10 cellular contexts compared by ENCODE assay signal in the genomic region with DNA sequence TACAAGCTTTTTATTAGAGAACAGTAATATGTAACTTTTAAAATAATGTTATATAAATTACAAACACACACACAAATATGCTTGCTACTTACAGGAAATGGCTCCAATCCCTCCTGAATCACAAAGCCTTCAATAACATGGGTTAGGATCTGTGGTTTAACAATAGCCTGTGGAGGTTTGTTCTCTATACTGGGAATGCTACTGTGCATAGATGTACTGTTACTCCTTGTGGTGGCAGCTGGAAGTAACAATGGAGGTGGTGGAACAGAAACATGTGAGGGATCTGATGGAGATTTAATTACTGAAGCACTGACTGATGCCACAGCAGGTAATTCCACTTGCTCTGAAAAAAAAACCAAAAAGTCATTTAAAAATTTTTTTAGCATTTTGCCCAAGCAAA.
DNase-seq lines count a peak whose midpoint lies in the region; ATAC-seq and TF ChIP-seq lines count a peak whose summit lies in the region.
"Had no signal": no experiment of that assay in that cellular context is flagged by ENCODE, and none has a peak within 500 bp of the region (broad histone marks: within the 10 kb centered on the region; RNA-seq: fewer than 3 reads in every experiment).

No MANE protein-coding gene starts in this region.

- no peaks in the 10 kb centered on the region for H3K79me2 ChIP-seq in Loucy (ENCODE audit: insufficient read depth, low read length)
- no peaks in the 10 kb centered on the region for H3K79me2 ChIP-seq in neural progenitor cell (ENCODE audit: low read depth)

- H3K4me1 ChIP-seq in Loucy (ENCODE audit: insufficient read depth, low read length, poor library complexity, severe bottlenecking) (no peaks in the 10 kb centered on the region), neural progenitor cell (no peaks in the 10 kb centered on the region)

- no peak overlapping the region for H3K4me2 ChIP-seq in Loucy (ENCODE audit: low read depth, low read length, poor library complexity, severe bottlenecking)
- no peak overlapping the region for H3K4me2 ChIP-seq in neural progenitor cell

- H3K36me3 Mint-ChIP-seq in chondrocyte (ENCODE audit: low read depth) (peaks cover 30% of the 10 kb centered on the region), neural progenitor cell (peaks cover 24% of the 10 kb centered on the region)

- H3K27ac Mint-ChIP-seq in chondrocyte (ENCODE audit: unreplicated experiment): no peak overlapping the region
- H3K27ac Mint-ChIP-seq in neural progenitor cell: no peak overlapping the region
- H3K27ac Mint-ChIP-seq: activated naive CD4-positive, alpha-beta T cell treated with anti-CD3 and anti-CD28 coated beads for 36 hours had no signal

- ATAC-seq in HG02973 (IDR thresholded peaks at IDR 0.05; ENCODE audit: unreplicated experiment) (no peak), GM19324 (IDR thresholded peaks at IDR 0.05; ENCODE audit: low FRiP score, unreplicated experiment) (no peak)

- H3K27me3 ChIP-seq in Loucy (ENCODE audit: insufficient read depth, low read length, poor library complexity, severe bottlenecking) (no peaks in the 10 kb centered on the region), neural progenitor cell (no peaks in the 10 kb centered on the region)

- DNase-seq in NCI-H82 (lab: John Stamatoyannopoulos, UW) (peak; percentile 53), NCI-H82 treated with DMSO at 0.1 percent for 48 hours (lab: John Stamatoyannopoulos, UW; ENCODE audit: unreplicated experiment) (no peak), chondrocyte (ENCODE audit: low spot score) (no peak), neural progenitor cell (ENCODE audit: low spot score) (peak; percentile 8), NCI-H2227 (lab: John Stamatoyannopoulos, UW; ENCODE audit: unreplicated experiment) (no peak)
- DNase-seq: activated naive CD4-positive, alpha-beta T cell treated with anti-CD3 and anti-CD28 coated beads for 36 hours; WERI-Rb-1 had no signal

- H3K4me3 Mint-ChIP-seq in chondrocyte (ENCODE audit: unreplicated experiment): no peak overlapping the region
- no peak overlapping the region for H3K4me3 Mint-ChIP-seq in neural progenitor cell
- H3K4me3 Mint-ChIP-seq: activated naive CD4-positive, alpha-beta T cell treated with anti-CD3 and anti-CD28 coated beads for 36 hours had no signal

- H3K9ac ChIP-seq in Loucy (ENCODE audit: low read depth, low read length, poor library complexity, severe bottlenecking) (no peak overlapping the region), neural progenitor cell (no peak overlapping the region)

- H3K9me3 Mint-ChIP-seq in chondrocyte (ENCODE audit: low read depth): no peaks in the 10 kb centered on the region
- no peaks in the 10 kb centered on the region for H3K9me3 Mint-ChIP-seq in neural progenitor cell
- H3K9me3 Mint-ChIP-seq: activated naive CD4-positive, alpha-beta T cell treated with anti-CD3 and anti-CD28 coated beads for 36 hours had no signal

- no peak overlapping the region for H3K4me3 ChIP-seq in Loucy (ENCODE audit: low read length, poor library complexity, severe bottlenecking)
- H3K4me3 ChIP-seq in neural progenitor cell: no peak overlapping the region

- H3F3A ChIP-seq in Loucy (ENCODE audit: low read depth): no peaks in the 10 kb centered on the region
- H3F3A ChIP-seq in neural progenitor cell (ENCODE audit: low read depth): no peaks in the 10 kb centered on the region

- no peaks in the 10 kb centered on the region for H3K9me2 ChIP-seq in Loucy (replicated peaks; ENCODE audit: low read depth, low read length)

- H3K9me3 ChIP-seq in Loucy (ENCODE audit: insufficient read depth, low read depth, low read length) (no peaks in the 10 kb centered on the region), neural progenitor cell (ENCODE audit: low read depth) (no peaks in the 10 kb centered on the region)

- H3K36me3 ChIP-seq in Loucy (ENCODE audit: insufficient read depth, low read length) (peaks cover 90% of the 10 kb centered on the region), neural progenitor cell (peaks cover 3% of the 10 kb centered on the region)

- peaks cover 4% of the 10 kb centered on the region for H4K20me1 ChIP-seq in Loucy (ENCODE audit: insufficient read depth, low read length, poor library complexity, severe bottlenecking)
- no peaks in the 10 kb centered on the region for H4K20me1 ChIP-seq in neural progenitor cell (ENCODE audit: low read depth)

- H3K27me3 Mint-ChIP-seq in chondrocyte (ENCODE audit: low read depth): no peaks in the 10 kb centered on the region
- no peaks in the 10 kb centered on the region for H3K27me3 Mint-ChIP-seq in neural progenitor cell (ENCODE audit: insufficient read depth, low read depth)

- no peak overlapping the region for H3K27ac ChIP-seq in neural progenitor cell
- H3K27ac ChIP-seq: WERI-Rb-1 had no signal

- TF ChIP-seq CTCF in Loucy (conservative IDR thresholded peaks at IDR 0.05; ENCODE audit: low read length) (0 out of 2 replicates have a peak, but pooled peaks have one; percentile 14), chondrocyte (IDR thresholded peaks at IDR 0.05) (peak; percentile 58), neural progenitor cell (IDR thresholded peaks at IDR 0.05) (peak; percentile 34)

- H2AFZ ChIP-seq in Loucy (ENCODE audit: low read length) (no peak overlapping the region), neural progenitor cell (replicated peaks) (no peak overlapping the region)

- H3K4me1 Mint-ChIP-seq in chondrocyte (ENCODE audit: low read depth) (no peaks in the 10 kb centered on the region), neural progenitor cell (no peaks in the 10 kb centered on the region)

Comparison
In these comparisons a context has a peak if more than half of its experiments do, and no peak if none do; other contexts are left out.
1. DNase-seq: peak in NCI-H82 (single experiment) and neural progenitor cell (single experiment); none in NCI-H82 treated with DMSO at 0.1 percent for 48 hours (single experiment), chondrocyte (single experiment) and NCI-H2227 (single experiment).
2. Peak in every context shown above with its lines, with median percentiles within 50 percentile points of each other: CTCF ChIP-seq.